1 cellular context compared by ENCODE assay signal in the genomic region with DNA sequence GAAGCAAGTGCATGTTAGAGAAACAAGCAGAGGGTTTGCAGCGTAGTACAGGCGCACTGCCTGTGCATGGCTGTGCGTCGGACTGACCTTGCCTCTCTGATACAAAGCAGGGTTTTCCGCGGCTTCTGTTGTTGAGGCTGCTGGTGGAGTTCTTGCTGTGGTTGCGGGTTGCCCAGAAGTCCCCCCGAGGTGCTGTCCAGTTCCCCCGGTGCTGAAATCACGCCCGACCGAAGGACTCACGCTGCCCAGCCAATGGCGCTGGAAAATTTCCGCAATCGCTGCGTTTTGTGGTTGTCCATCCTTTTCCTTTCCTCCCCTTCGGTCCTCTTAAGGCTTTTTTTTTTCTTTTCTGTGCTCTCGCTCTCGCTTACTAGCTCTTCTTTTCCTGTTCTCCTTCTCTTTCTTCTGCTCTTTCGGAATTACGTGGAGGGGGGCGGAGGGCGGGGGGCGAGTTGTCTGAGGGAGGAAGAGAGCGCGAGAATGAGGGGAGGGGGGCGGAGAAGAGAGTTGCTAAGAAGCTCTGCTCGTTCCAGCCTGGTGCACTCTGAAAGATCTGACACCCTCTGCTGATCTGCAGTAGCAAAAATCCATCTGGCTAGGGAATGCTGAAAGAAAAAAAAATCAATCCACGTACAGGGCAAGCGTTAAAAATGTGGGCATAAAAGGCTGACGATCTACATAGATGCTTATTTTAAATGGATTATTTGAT.
TF ChIP-seq lines count a peak whose summit lies in the region.

A gene with protein sequence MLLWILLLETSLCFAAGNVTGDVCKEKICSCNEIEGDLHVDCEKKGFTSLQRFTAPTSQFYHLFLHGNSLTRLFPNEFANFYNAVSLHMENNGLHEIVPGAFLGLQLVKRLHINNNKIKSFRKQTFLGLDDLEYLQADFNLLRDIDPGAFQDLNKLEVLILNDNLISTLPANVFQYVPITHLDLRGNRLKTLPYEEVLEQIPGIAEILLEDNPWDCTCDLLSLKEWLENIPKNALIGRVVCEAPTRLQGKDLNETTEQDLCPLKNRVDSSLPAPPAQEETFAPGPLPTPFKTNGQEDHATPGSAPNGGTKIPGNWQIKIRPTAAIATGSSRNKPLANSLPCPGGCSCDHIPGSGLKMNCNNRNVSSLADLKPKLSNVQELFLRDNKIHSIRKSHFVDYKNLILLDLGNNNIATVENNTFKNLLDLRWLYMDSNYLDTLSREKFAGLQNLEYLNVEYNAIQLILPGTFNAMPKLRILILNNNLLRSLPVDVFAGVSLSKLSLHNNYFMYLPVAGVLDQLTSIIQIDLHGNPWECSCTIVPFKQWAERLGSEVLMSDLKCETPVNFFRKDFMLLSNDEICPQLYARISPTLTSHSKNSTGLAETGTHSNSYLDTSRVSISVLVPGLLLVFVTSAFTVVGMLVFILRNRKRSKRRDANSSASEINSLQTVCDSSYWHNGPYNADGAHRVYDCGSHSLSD (minus strand): TSS at position 558 of the 709 bp plus-strand sequence. CDS start 967 bp downstream, outside the sequence.

TF ChIP-seq in GM12878, 131 proteins besides CTCF, POLR2A, EP300 and RAD21 (continued from another document):
- TF ChIP-seq, protein P1, sequence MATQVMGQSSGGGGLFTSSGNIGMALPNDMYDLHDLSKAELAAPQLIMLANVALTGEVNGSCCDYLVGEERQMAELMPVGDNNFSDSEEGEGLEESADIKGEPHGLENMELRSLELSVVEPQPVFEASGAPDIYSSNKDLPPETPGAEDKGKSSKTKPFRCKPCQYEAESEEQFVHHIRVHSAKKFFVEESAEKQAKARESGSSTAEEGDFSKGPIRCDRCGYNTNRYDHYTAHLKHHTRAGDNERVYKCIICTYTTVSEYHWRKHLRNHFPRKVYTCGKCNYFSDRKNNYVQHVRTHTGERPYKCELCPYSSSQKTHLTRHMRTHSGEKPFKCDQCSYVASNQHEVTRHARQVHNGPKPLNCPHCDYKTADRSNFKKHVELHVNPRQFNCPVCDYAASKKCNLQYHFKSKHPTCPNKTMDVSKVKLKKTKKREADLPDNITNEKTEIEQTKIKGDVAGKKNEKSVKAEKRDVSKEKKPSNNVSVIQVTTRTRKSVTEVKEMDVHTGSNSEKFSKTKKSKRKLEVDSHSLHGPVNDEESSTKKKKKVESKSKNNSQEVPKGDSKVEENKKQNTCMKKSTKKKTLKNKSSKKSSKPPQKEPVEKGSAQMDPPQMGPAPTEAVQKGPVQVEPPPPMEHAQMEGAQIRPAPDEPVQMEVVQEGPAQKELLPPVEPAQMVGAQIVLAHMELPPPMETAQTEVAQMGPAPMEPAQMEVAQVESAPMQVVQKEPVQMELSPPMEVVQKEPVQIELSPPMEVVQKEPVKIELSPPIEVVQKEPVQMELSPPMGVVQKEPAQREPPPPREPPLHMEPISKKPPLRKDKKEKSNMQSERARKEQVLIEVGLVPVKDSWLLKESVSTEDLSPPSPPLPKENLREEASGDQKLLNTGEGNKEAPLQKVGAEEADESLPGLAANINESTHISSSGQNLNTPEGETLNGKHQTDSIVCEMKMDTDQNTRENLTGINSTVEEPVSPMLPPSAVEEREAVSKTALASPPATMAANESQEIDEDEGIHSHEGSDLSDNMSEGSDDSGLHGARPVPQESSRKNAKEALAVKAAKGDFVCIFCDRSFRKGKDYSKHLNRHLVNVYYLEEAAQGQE (IDR thresholded peaks at IDR 0.05; ENCODE audit: low read depth, low read length), result peak; percentile 96
- TF ChIP-seq NFYA (IDR thresholded peaks at IDR 0.05; ENCODE audit: borderline replicate concordance, low read depth, low read length), result no peak
TF ChIP-seq in GM12878: peak in this region for 2.
